In the genomic region with DNA sequence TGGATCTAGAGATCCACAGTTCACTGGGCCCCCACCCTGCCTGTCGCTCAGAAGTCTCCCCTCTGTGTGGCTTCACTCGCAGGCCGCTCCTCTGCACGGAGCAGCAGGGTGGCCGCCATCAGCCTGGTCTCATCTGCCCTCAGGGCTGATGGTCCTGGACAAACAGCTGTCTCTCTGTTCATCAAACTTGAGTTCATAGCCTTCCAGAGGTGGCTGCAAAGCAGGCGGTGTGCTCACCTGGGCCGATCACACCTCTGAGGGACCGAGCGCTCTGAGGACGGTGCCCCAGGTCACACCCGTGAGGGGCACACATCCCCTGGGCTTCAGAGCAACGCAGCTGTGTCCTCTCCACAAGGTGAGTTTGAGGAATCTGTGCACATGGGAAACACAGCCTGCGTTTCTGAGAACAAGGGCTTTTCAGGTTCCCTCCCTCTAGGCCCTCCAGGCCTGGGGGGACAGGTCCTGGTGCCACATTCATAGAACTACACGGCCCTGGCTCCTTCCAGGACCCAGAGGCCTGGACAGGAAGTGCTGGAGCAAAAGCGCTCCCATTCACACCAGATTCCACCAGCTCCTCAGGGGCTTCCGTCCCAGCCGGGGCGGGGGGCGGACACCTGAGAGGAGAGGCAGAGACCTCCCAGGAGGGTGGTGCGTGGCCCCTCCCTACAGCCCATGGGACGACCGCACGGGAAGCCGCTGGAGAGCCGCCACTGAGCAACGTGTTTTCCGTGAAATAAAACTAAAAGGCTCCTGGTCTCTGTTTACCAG, we compare ENCODE assay signal across 1 cellular context.
TF ChIP-seq lines count a peak whose summit lies in the region.

No MANE protein-coding gene starts in this region.

TF ChIP-seq in H1, 55 proteins besides CTCF, POLR2A, EP300 and RAD21:
- TF ChIP-seq HDAC2 (IDR thresholded peaks at IDR 0.05; ENCODE audit: borderline replicate concordance in 1 of 2, low read depth in 2 of 2, low read length in 2 of 2) (no peak), RNF2 (IDR thresholded peaks at IDR 0.05; ENCODE audit: borderline replicate concordance, low read depth, low read length, missing control alignments, poor library complexity, severe bottlenecking) (no peak), SIRT6 (IDR thresholded peaks at IDR 0.05; ENCODE audit: low read length) (no peak), GABPA (IDR thresholded peaks at IDR 0.05; ENCODE audit: borderline replicate concordance, insufficient read depth, low read length) (no peak), CREB1 (IDR thresholded peaks at IDR 0.05) (no peak)
- TF ChIP-seq, protein P1, sequence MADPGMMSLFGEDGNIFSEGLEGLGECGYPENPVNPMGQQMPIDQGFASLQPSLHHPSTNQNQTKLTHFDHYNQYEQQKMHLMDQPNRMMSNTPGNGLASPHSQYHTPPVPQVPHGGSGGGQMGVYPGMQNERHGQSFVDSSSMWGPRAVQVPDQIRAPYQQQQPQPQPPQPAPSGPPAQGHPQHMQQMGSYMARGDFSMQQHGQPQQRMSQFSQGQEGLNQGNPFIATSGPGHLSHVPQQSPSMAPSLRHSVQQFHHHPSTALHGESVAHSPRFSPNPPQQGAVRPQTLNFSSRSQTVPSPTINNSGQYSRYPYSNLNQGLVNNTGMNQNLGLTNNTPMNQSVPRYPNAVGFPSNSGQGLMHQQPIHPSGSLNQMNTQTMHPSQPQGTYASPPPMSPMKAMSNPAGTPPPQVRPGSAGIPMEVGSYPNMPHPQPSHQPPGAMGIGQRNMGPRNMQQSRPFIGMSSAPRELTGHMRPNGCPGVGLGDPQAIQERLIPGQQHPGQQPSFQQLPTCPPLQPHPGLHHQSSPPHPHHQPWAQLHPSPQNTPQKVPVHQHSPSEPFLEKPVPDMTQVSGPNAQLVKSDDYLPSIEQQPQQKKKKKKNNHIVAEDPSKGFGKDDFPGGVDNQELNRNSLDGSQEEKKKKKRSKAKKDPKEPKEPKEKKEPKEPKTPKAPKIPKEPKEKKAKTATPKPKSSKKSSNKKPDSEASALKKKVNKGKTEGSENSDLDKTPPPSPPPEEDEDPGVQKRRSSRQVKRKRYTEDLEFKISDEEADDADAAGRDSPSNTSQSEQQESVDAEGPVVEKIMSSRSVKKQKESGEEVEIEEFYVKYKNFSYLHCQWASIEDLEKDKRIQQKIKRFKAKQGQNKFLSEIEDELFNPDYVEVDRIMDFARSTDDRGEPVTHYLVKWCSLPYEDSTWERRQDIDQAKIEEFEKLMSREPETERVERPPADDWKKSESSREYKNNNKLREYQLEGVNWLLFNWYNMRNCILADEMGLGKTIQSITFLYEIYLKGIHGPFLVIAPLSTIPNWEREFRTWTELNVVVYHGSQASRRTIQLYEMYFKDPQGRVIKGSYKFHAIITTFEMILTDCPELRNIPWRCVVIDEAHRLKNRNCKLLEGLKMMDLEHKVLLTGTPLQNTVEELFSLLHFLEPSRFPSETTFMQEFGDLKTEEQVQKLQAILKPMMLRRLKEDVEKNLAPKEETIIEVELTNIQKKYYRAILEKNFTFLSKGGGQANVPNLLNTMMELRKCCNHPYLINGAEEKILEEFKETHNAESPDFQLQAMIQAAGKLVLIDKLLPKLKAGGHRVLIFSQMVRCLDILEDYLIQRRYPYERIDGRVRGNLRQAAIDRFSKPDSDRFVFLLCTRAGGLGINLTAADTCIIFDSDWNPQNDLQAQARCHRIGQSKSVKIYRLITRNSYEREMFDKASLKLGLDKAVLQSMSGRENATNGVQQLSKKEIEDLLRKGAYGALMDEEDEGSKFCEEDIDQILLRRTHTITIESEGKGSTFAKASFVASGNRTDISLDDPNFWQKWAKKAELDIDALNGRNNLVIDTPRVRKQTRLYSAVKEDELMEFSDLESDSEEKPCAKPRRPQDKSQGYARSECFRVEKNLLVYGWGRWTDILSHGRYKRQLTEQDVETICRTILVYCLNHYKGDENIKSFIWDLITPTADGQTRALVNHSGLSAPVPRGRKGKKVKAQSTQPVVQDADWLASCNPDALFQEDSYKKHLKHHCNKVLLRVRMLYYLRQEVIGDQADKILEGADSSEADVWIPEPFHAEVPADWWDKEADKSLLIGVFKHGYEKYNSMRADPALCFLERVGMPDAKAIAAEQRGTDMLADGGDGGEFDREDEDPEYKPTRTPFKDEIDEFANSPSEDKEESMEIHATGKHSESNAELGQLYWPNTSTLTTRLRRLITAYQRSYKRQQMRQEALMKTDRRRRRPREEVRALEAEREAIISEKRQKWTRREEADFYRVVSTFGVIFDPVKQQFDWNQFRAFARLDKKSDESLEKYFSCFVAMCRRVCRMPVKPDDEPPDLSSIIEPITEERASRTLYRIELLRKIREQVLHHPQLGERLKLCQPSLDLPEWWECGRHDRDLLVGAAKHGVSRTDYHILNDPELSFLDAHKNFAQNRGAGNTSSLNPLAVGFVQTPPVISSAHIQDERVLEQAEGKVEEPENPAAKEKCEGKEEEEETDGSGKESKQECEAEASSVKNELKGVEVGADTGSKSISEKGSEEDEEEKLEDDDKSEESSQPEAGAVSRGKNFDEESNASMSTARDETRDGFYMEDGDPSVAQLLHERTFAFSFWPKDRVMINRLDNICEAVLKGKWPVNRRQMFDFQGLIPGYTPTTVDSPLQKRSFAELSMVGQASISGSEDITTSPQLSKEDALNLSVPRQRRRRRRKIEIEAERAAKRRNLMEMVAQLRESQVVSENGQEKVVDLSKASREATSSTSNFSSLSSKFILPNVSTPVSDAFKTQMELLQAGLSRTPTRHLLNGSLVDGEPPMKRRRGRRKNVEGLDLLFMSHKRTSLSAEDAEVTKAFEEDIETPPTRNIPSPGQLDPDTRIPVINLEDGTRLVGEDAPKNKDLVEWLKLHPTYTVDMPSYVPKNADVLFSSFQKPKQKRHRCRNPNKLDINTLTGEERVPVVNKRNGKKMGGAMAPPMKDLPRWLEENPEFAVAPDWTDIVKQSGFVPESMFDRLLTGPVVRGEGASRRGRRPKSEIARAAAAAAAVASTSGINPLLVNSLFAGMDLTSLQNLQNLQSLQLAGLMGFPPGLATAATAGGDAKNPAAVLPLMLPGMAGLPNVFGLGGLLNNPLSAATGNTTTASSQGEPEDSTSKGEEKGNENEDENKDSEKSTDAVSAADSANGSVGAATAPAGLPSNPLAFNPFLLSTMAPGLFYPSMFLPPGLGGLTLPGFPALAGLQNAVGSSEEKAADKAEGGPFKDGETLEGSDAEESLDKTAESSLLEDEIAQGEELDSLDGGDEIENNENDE (IDR thresholded peaks at IDR 0.05; ENCODE audit: insufficient replicate concordance, low read length), result no peak
